Comparison of ENCODE assay signal across 10 cellular contexts in genomic region chr2:26969089-26969844, GRCh38. TPM values are rescaled to one million over a fixed set of nuclear protein-coding genes. Genes with fewer than 3 reads are reported as not detected.
DNase-seq lines count a peak whose midpoint lies in the region; ATAC-seq and TF ChIP-seq lines count a peak whose summit lies in the region.
"Had no signal": no experiment of that assay in that cellular context is flagged by ENCODE, and none has a peak within 500 bp of the region (broad histone marks: within the 10 kb centered on the region; RNA-seq: fewer than 3 reads in every experiment).

No MANE protein-coding gene starts in this region.

- in situ Hi-C loops in GM23248 (cut with MboI): loop anchor here (10.0 kb wide), 1 partner anchor 46 kb away; no protein-coding TSS in a partner anchor

- TF ChIP-seq CTCF in CD14-positive monocyte (IDR thresholded peaks at IDR 0.05) (no peak), thyroid gland (IDR thresholded peaks at IDR 0.05) (no peak)

- H3K4me1 Mint-ChIP-seq in CD14-positive monocyte: peaks cover 18% of the 10 kb centered on the region
- peaks cover 17% of the 10 kb centered on the region for H3K4me1 Mint-ChIP-seq in activated naive CD8-positive, alpha-beta T cell treated with anti-CD3 and anti-CD28 coated beads, Interleukin-2, amount 50 U/mL, for 24 hours
- peaks cover 11 to 36% (median 25%) of the 10 kb centered on the region in 7 donors for H3K4me1 Mint-ChIP-seq in naive thymus-derived CD4-positive, alpha-beta T cell

- 0 out of 2 replicates have a peak, but pooled peaks cover 8% of the 10 kb centered on the region for H3K4me1 ChIP-seq in GM23248 (ENCODE audit: insufficient read depth)
- peaks cover 0 to 12% of the 10 kb centered on the region in 2 donors for H3K4me1 ChIP-seq in naive thymus-derived CD4-positive, alpha-beta T cell (ENCODE audit: control insufficient read depth in 2 of 2, insufficient read depth in 2 of 2, low read length in 2 of 2)
- H3K4me1 ChIP-seq in thyroid gland: peaks cover 5 to 8% of the 10 kb centered on the region in 2 donors

- peak overlapping the region in 4 of 7 donors; percentile 13 to 69 (median 40) for H3K27ac Mint-ChIP-seq in CD14-positive monocyte
- H3K27ac Mint-ChIP-seq in activated naive CD8-positive, alpha-beta T cell treated with anti-CD3 and anti-CD28 coated beads, Interleukin-2, amount 50 U/mL, for 24 hours: peak overlapping the region; percentile 38
- H3K27ac Mint-ChIP-seq in naive thymus-derived CD4-positive, alpha-beta T cell: peak overlapping the region; percentile 5 to 87 (median 63)

- no peaks in the 10 kb centered on the region for H3F3A ChIP-seq in GM23248 (ENCODE audit: insufficient read depth)

- no peak overlapping the region for H3K4me2 ChIP-seq in GM23248 (ENCODE audit: unreplicated experiment)

- ATAC-seq in activated naive CD8-positive, alpha-beta T cell treated with anti-CD3 and anti-CD28 coated beads, Interleukin-2, amount 50 U/mL, for 24 hours: no peak
- no peak for ATAC-seq in naive thymus-derived CD4-positive, alpha-beta T cell
- ATAC-seq in GM18870 (IDR thresholded peaks at IDR 0.05; ENCODE audit: unreplicated experiment): no peak
- no peak for ATAC-seq in GM18498 (IDR thresholded peaks at IDR 0.05; ENCODE audit: unreplicated experiment)
- ATAC-seq in HG02884 (IDR thresholded peaks at IDR 0.05; ENCODE audit: unreplicated experiment): no peak

- peak overlapping the region; percentile 43 to 61 for H3K4me3 Mint-ChIP-seq in CD14-positive monocyte
- H3K4me3 Mint-ChIP-seq in activated naive CD8-positive, alpha-beta T cell treated with anti-CD3 and anti-CD28 coated beads, Interleukin-2, amount 50 U/mL, for 24 hours: peak overlapping the region; percentile 59
- H3K4me3 Mint-ChIP-seq in naive thymus-derived CD4-positive, alpha-beta T cell: peak overlapping the region; percentile 69 to 97 (median 83)

- H3K27me3 ChIP-seq in GM23248 (replicated peaks; ENCODE audit: insufficient read depth) (peaks cover 8% of the 10 kb centered on the region), thyroid gland (no peaks in the 10 kb centered on the region)
- H3K27me3 ChIP-seq in naive thymus-derived CD4-positive, alpha-beta T cell (ENCODE audit: control insufficient read depth in 2 of 2, insufficient read depth in 2 of 2, low read length in 2 of 2): no peaks in the 10 kb centered on the region

- H3K4me3 ChIP-seq in GM23248: no peak overlapping the region
- H3K4me3 ChIP-seq in naive thymus-derived CD4-positive, alpha-beta T cell (ENCODE audit: low read length): peak overlapping the region; percentile 89
- no peak overlapping the region for H3K4me3 ChIP-seq in thyroid gland (replicated peaks in 1 of 3)

- CTCF ChIA-PET in naive thymus-derived CD4-positive, alpha-beta T cell (lab: Charles Lee): interaction anchor here (0.6 to 2.2 kb wide), 5 partner anchors 47 to 334 kb away, joined by 3 to 12 read pairs (median 3); no protein-coding TSS in a partner anchor

- no peak for TF ChIP-seq POLR2A in thyroid gland (IDR thresholded peaks at IDR 0.05)

- no peak overlapping the region for H3K27ac ChIP-seq in GM23248
- no peak overlapping the region for H3K27ac ChIP-seq in naive thymus-derived CD4-positive, alpha-beta T cell (ENCODE audit: low read depth, low read length)
- H3K27ac ChIP-seq in thyroid gland: no peak overlapping the region
- H3K27ac ChIP-seq: foreskin keratinocyte had no signal

- POLR2A ChIA-PET in naive thymus-derived CD4-positive, alpha-beta T cell (lab: Charles Lee): no interaction called here

- H3K79me2 ChIP-seq in GM23248 (ENCODE audit: insufficient read depth): peaks cover 10% of the 10 kb centered on the region; the same call in 1 of the 2 replicates

- no peaks in the 10 kb centered on the region for H3K36me3 Mint-ChIP-seq in CD14-positive monocyte
- H3K36me3 Mint-ChIP-seq in activated naive CD8-positive, alpha-beta T cell treated with anti-CD3 and anti-CD28 coated beads, Interleukin-2, amount 50 U/mL, for 24 hours (ENCODE audit: low read depth): no peaks in the 10 kb centered on the region
- H3K36me3 Mint-ChIP-seq in naive thymus-derived CD4-positive, alpha-beta T cell: no peaks in the 10 kb centered on the region

- DNase-seq in CD14-positive monocyte (ENCODE audit: low spot score) (no peak), GM23248 (peak; percentile 38), thyroid gland (no peak)
- DNase-seq in activated naive CD8-positive, alpha-beta T cell treated with anti-CD3 and anti-CD28 coated beads, Interleukin-2, amount 50 U/mL, for 24 hours: no peak
- DNase-seq in naive thymus-derived CD4-positive, alpha-beta T cell: no peak
- DNase-seq: Right ventricle myocardium superior had no signal

- no peak overlapping the region for H2AFZ ChIP-seq in GM23248

- H3K36me3 ChIP-seq in GM23248 (ENCODE audit: low read depth) (no peaks in the 10 kb centered on the region), thyroid gland (no peaks in the 10 kb centered on the region)
- no peaks in the 10 kb centered on the region for H3K36me3 ChIP-seq in naive thymus-derived CD4-positive, alpha-beta T cell (ENCODE audit: control insufficient read depth in 2 of 3, insufficient read depth in 3 of 3, low read length in 3 of 3)

- no peaks in the 10 kb centered on the region for H4K20me1 ChIP-seq in GM23248 (ENCODE audit: insufficient read depth)

- H3K9me3 Mint-ChIP-seq in CD14-positive monocyte: peaks cover 0 to 2% (median 0%) of the 10 kb centered on the region in 7 donors
- H3K9me3 Mint-ChIP-seq in activated naive CD8-positive, alpha-beta T cell treated with anti-CD3 and anti-CD28 coated beads, Interleukin-2, amount 50 U/mL, for 24 hours: no peaks in the 10 kb centered on the region
- H3K9me3 Mint-ChIP-seq in naive thymus-derived CD4-positive, alpha-beta T cell: no peaks in the 10 kb centered on the region

- no peaks in the 10 kb centered on the region for H3K9me2 ChIP-seq in GM23248 (ENCODE audit: insufficient read depth)

- 64 to 70% methylated on average over 10 of the region's 10 CpGs for WGBS in GM23248 (ENCODE audit: low coverage in 1 of 2, low lambda C conversion rate in 2 of 2, missing lambda C conversion rate in 2 of 2), 2 experiments
- 81 to 83% methylated on average over 10 of the region's 10 CpGs for whole genome bisulfite sequencing in thyroid gland, 2 donors

- H3K9ac ChIP-seq in GM23248: no peak overlapping the region

- no peaks in the 10 kb centered on the region for H3K9me3 ChIP-seq in GM23248 (ENCODE audit: low read depth)
- no peaks in the 10 kb centered on the region for H3K9me3 ChIP-seq in naive thymus-derived CD4-positive, alpha-beta T cell (ENCODE audit: control insufficient read depth in 2 of 3, low read length in 3 of 3)
- H3K9me3 ChIP-seq in thyroid gland: no peaks in the 10 kb centered on the region

- intact Hi-C loops in CD14-positive monocyte (cut with micrococcal nuclease) (no loop called here), thyroid gland (cut with DNase I) (loop anchor here (10.0 kb wide), 1 partner anchor 236 kb away; no protein-coding TSS in a partner anchor)
- intact Hi-C loops in naive thymus-derived CD4-positive, alpha-beta T cell (cut with micrococcal nuclease): no loop called here

- H3K27me3 Mint-ChIP-seq in CD14-positive monocyte (ENCODE audit: low read depth in 3 of 3): peaks cover 15 to 35% (median 32%) of the 10 kb centered on the region in 3 donors
- peaks cover 25% of the 10 kb centered on the region for H3K27me3 Mint-ChIP-seq in activated naive CD8-positive, alpha-beta T cell treated with anti-CD3 and anti-CD28 coated beads, Interleukin-2, amount 50 U/mL, for 24 hours
- H3K27me3 Mint-ChIP-seq in naive thymus-derived CD4-positive, alpha-beta T cell: peaks cover 10 to 62% (median 15%) of the 10 kb centered on the region in 5 donors

RNA-seq across cellular contexts. Expression of gene MAPRE3, which starts 1.2 kb away (rescaled TPM):
- 1 to 10 TPM; 2.4 to 3.5 TPM for polyA plus RNA-seq in CD14-positive monocyte
- total RNA-seq in GM23248 (2014; rRNA removed; shearing (Covaris generic)): 5.4 and 7.9 TPM in 2 replicates
- 21.6 and 23.0 TPM in 2 replicates for polyA plus RNA-seq in GM23248 (2016; fragmentation: Nextera tagmentation; extraction: Ambion mirVana)
- 1 to 10 TPM; 1.8 to 6.0 (median 4.5) TPM for total RNA-seq in naive thymus-derived CD4-positive, alpha-beta T cell
- polyA plus RNA-seq in naive thymus-derived CD4-positive, alpha-beta T cell: 1 to 10 TPM; 1.9 to 2.6 TPM
- total RNA-seq in thyroid gland: 10 to 100 TPM; 12.9 to 21.2 (median 17.0) TPM
